12 cellular contexts compared by ENCODE assay signal in genomic region chr5:163079618-163080017, GRCh38.
DNase-seq lines count a peak whose midpoint lies in the region; ATAC-seq and TF ChIP-seq lines count a peak whose summit lies in the region.
"Had no signal": no experiment of that assay in that cellular context is flagged by ENCODE, and none has a peak within 500 bp of the region (broad histone marks: within the 10 kb centered on the region; RNA-seq: fewer than 3 reads in every experiment).

No MANE protein-coding gene starts in this region.

- peak; percentile 88 for ATAC-seq in GM19035 (IDR thresholded peaks at IDR 0.05; ENCODE audit: unreplicated experiment)
- ATAC-seq in HG03342 (IDR thresholded peaks at IDR 0.05; ENCODE audit: unreplicated experiment), result peak; percentile 92
- no peak for ATAC-seq in stimulated activated effector memory CD8-positive, alpha-beta T cell treated with anti-CD3 and anti-CD28 coated beads, Interleukin-12 subunit alpha, Interleukin-12 subunit beta, amount 100 ng/mL, for 72 hours
- ATAC-seq: foreskin keratinocyte had no signal

- H3K4me1 Mint-ChIP-seq in stimulated activated effector memory CD8-positive, alpha-beta T cell treated with anti-CD3 and anti-CD28 coated beads, Interleukin-12 subunit alpha, Interleukin-12 subunit beta, amount 100 ng/mL, for 72 hours, result no peaks in the 10 kb centered on the region
- H3K4me1 Mint-ChIP-seq: B cell had no signal

- peaks cover 23% of the 10 kb centered on the region for H3K9me3 Mint-ChIP-seq in stimulated activated effector memory CD8-positive, alpha-beta T cell treated with anti-CD3 and anti-CD28 coated beads, Interleukin-12 subunit alpha, Interleukin-12 subunit beta, amount 100 ng/mL, for 72 hours

- no peak overlapping the region for H3K4me3 Mint-ChIP-seq in stimulated activated effector memory CD8-positive, alpha-beta T cell treated with anti-CD3 and anti-CD28 coated beads, Interleukin-12 subunit alpha, Interleukin-12 subunit beta, amount 100 ng/mL, for 72 hours
- H3K4me3 Mint-ChIP-seq: B cell had no signal

- no peaks in the 10 kb centered on the region for H3K36me3 Mint-ChIP-seq in stimulated activated effector memory CD8-positive, alpha-beta T cell treated with anti-CD3 and anti-CD28 coated beads, Interleukin-12 subunit alpha, Interleukin-12 subunit beta, amount 100 ng/mL, for 72 hours

- H3K27ac Mint-ChIP-seq in stimulated activated effector memory CD8-positive, alpha-beta T cell treated with anti-CD3 and anti-CD28 coated beads, Interleukin-12 subunit alpha, Interleukin-12 subunit beta, amount 100 ng/mL, for 72 hours, result no peak overlapping the region
- H3K27ac Mint-ChIP-seq: B cell had no signal

- DNase-seq in UCSD-AML1 (lab: John Stamatoyannopoulos, UW; ENCODE audit: unreplicated experiment) (peak; percentile 9), islet precursor cell (no peak), NCI-H2171 treated with DMSO at 0.1 percent for 48 hours (lab: John Stamatoyannopoulos, UW) (no peak), SKM-1 treated with dmso at 0.1 percent for 144 hours (lab: John Stamatoyannopoulos, UW; ENCODE audit: unreplicated experiment) (no peak)
- no peak for DNase-seq in stimulated activated effector memory CD8-positive, alpha-beta T cell treated with anti-CD3 and anti-CD28 coated beads, Interleukin-12 subunit alpha, Interleukin-12 subunit beta, amount 100 ng/mL, for 72 hours (ENCODE audit: low spot score in 2 of 2)
- DNase-seq: aorta, foreskin keratinocyte, NCI-H524 treated with DMSO at 0.1 percent for 48 hours had no signal

- peak; percentile 70 for TF ChIP-seq CTCF in C4-2B (conservative IDR thresholded peaks at IDR 0.05)

- no peak overlapping the region for H3K27ac ChIP-seq in C4-2B
- H3K27ac ChIP-seq: foreskin keratinocyte had no signal
